ENCODE assay signal across 1 cellular context in the genomic region with DNA sequence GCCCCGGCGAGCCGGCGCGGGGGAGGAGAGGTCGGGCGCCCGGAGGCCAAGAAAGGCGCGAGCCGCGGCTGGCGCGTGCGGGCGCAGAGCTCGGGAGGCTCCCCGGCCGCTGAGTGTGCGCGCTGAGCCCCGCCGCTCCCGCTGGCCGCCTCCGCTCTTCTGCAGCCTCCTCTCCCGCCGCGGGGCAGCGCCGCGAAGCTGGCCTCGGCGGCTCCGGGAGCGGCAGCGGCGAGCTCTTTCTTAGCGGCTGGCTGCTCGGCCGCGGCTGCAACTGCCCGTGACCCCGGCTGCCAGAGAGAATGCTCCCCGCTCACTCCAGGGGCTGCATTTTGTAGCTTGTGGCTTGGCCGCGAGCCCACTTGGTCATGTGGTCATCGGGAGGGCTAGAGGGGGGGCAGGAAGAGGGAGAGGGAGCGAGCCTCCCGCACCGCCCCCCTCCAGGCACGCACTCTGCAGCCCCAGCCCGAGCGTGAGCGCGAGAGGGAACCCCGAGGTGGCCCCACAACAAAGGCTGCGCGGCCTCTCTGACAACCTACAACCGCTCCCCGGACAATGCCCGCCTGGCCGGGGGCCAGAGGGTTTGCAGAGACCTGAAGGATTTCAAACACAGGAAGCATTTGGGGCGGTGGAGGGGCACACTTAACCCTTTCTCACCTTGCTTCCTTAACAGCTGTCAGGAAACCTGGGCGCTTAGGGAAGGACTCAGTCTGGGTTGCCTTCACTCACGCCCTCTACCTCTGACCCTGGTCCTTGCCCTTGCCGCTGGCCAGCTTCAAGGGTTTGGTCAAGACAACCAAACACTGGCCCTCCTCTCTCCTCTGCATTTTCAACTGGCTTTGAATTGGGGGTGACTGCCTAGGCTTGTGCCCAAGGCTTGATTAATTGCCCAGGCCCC.
TF ChIP-seq lines count a peak whose summit lies in the region.

APLN (minus strand) TSS at position 305 of the 895 bp plus-strand sequence. CDS start 326 bp downstream, outside the sequence.

TF ChIP-seq in HepG2, 621 proteins besides CTCF, POLR2A, EP300 and RAD21 (continued from another document and continues in another):
- TF ChIP-seq ZNF142 (CRISPR knock-in tag; IDR thresholded peaks at IDR 0.05) (peak; percentile 42; the same call in 1 of the 2 replicates), SOX13 (IDR thresholded peaks at IDR 0.05) (no peak), SOX13 (CRISPR knock-in tag; conservative IDR thresholded peaks at IDR 0.05 in 1 of 2, IDR thresholded peaks at IDR 0.05 in 1 of 2) (0 out of 4 replicates have a peak, but pooled peaks of 1 of the 2 experiments have one; percentile 20), MZF1 (CRISPR knock-in tag; IDR thresholded peaks at IDR 0.05; ENCODE audit: borderline replicate concordance) (no peak), HMGXB3 (CRISPR knock-in tag; IDR thresholded peaks at IDR 0.05; ENCODE audit: borderline replicate concordance) (no peak), ZNF318 (CRISPR knock-in tag; IDR thresholded peaks at IDR 0.05) (no peak), CC2D1A (CRISPR knock-in tag; IDR thresholded peaks at IDR 0.05) (no peak), KDM6A (CRISPR knock-in tag; IDR thresholded peaks at IDR 0.05; ENCODE audit: low read depth) (no peak), ZSCAN21 (CRISPR knock-in tag; IDR thresholded peaks at IDR 0.05; ENCODE audit: borderline replicate concordance) (no peak), ZFYVE20 (CRISPR knock-in tag; IDR thresholded peaks at IDR 0.05; ENCODE audit: borderline replicate concordance, low read depth) (no peak), MTERF4 (CRISPR knock-in tag; IDR thresholded peaks at IDR 0.05) (no peak)
- TF ChIP-seq, protein P1, sequence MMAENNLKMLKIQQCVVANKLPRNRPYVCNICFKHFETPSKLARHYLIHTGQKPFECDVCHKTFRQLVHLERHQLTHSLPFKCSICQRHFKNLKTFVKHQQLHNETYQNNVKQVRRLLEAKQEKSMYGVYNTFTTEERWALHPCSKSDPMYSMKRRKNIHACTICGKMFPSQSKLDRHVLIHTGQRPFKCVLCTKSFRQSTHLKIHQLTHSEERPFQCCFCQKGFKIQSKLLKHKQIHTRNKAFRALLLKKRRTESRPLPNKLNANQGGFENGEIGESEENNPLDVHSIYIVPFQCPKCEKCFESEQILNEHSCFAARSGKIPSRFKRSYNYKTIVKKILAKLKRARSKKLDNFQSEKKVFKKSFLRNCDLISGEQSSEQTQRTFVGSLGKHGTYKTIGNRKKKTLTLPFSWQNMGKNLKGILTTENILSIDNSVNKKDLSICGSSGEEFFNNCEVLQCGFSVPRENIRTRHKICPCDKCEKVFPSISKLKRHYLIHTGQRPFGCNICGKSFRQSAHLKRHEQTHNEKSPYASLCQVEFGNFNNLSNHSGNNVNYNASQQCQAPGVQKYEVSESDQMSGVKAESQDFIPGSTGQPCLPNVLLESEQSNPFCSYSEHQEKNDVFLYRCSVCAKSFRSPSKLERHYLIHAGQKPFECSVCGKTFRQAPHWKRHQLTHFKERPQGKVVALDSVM (CRISPR knock-in tag; IDR thresholded peaks at IDR 0.05) = peak; percentile 23; the same call in 1 of the 2 replicates
- TF ChIP-seq, protein P2, sequence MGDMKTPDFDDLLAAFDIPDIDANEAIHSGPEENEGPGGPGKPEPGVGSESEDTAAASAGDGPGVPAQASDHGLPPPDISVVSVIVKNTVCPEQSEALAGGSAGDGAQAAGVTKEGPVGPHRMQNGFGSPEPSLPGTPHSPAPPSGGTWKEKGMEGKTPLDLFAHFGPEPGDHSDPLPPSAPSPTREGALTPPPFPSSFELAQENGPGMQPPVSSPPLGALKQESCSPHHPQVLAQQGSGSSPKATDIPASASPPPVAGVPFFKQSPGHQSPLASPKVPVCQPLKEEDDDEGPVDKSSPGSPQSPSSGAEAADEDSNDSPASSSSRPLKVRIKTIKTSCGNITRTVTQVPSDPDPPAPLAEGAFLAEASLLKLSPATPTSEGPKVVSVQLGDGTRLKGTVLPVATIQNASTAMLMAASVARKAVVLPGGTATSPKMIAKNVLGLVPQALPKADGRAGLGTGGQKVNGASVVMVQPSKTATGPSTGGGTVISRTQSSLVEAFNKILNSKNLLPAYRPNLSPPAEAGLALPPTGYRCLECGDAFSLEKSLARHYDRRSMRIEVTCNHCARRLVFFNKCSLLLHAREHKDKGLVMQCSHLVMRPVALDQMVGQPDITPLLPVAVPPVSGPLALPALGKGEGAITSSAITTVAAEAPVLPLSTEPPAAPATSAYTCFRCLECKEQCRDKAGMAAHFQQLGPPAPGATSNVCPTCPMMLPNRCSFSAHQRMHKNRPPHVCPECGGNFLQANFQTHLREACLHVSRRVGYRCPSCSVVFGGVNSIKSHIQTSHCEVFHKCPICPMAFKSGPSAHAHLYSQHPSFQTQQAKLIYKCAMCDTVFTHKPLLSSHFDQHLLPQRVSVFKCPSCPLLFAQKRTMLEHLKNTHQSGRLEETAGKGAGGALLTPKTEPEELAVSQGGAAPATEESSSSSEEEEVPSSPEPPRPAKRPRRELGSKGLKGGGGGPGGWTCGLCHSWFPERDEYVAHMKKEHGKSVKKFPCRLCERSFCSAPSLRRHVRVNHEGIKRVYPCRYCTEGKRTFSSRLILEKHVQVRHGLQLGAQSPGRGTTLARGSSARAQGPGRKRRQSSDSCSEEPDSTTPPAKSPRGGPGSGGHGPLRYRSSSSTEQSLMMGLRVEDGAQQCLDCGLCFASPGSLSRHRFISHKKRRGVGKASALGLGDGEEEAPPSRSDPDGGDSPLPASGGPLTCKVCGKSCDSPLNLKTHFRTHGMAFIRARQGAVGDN (CRISPR knock-in tag; IDR thresholded peaks at IDR 0.05) = 0 out of 2 replicates have a peak, but pooled peaks have one; percentile 26
